In the genomic region with DNA sequence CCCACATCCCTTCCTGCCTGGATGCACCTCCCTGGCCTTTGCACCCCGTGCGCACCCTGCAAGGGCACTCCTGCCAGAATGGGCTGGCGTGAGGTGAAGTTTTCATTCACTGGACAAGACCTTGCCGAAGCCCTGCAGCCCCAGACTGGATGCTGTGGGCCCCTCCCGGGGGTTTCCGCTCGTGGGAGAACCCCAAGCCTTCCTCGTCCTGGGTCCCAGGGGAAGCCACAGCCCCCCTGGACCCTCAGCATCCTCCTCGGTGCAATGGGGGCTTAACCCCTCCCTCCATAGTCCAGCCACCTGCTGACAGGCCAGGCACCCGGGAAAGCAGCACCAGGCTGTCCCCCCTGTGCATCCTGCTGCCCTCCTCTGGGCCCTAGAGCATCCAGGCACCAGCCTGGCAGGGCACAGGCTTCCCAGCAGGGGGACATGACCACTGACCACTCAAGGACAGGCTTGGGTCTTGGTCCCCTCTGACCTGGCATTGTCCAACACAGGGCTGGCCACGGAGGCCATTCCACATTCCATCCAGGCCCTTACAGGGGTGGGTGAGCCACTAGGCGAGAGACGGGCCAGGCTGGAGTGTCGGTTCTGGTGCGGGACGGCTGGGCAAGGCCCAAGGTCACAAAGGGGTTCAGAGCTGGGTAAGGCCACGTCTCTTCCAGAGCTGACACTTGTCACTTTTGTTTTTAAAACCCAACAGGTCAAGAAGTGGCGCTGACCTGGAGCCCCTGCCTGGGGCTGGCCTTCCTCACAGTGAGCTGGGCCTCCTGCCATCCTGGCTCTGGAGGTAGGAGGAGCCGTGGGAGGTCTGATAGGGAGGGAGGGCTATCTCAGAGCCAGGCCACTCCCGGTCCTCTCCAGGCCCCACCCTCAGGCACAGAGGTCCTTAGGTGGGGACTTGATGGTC, we compare ENCODE assay signal across 9 cellular contexts. TPM values are rescaled to one million over a fixed set of nuclear protein-coding genes. Genes with fewer than 3 reads are reported as not detected.
A peak's percentile ranks its signal among the peaks of the same experiment; 100 is the strongest.
DNase-seq lines count a peak whose midpoint lies in the region; ATAC-seq and TF ChIP-seq lines count a peak whose summit lies in the region.
"Had no signal": no experiment of that assay in that cellular context is flagged by ENCODE, and none has a peak within 500 bp of the region (broad histone marks: within the 10 kb centered on the region; RNA-seq: fewer than 3 reads in every experiment).

No MANE protein-coding gene starts in this region.

- peaks cover 66% of the 10 kb centered on the region for H3K4me1 ChIP-seq in BLaER1
- H3K4me1 ChIP-seq in esophagus (ENCODE audit: control insufficient read depth in 2 of 2, insufficient read depth in 2 of 2, low read length in 1 of 2), result peaks cover 42 to 62% of the 10 kb centered on the region in 2 donors
- no peaks in the 10 kb centered on the region for H3K4me1 ChIP-seq in naive thymus-derived CD4-positive, alpha-beta T cell (ENCODE audit: control insufficient read depth in 2 of 2, insufficient read depth in 2 of 2, low read length in 2 of 2)

- no peaks in the 10 kb centered on the region for H3K9me3 Mint-ChIP-seq in nephron progenitor cell
- no peaks in the 10 kb centered on the region for H3K9me3 Mint-ChIP-seq in naive thymus-derived CD4-positive, alpha-beta T cell
- H3K9me3 Mint-ChIP-seq: activated T-helper 1 cell treated with anti-CD3 and anti-CD28 coated beads, Interleukin-12 subunit alpha, Interleukin-12 subunit beta, Interleukin-2, Interleukin-4 antibody, amounts not matched to agents 30 ng/mL and 10 ng/mL and 1 ng/mL, durations not matched to agents 14 hours and 24 hours and 36 hours had no signal

- H3K4me3 ChIP-seq in BLaER1 (no peak overlapping the region), esophagus (ENCODE audit: low read depth in 1 of 2, low read length in 2 of 2) (no peak overlapping the region)
- H3K4me3 ChIP-seq in naive thymus-derived CD4-positive, alpha-beta T cell (ENCODE audit: low read length), result no peak overlapping the region

- intact Hi-C loops in naive thymus-derived CD4-positive, alpha-beta T cell (cut with micrococcal nuclease), result no loop called here

- H3K27ac Mint-ChIP-seq in nephron progenitor cell, result no peak overlapping the region
- peak overlapping the region in 1 of 9 donors; percentile 51 for H3K27ac Mint-ChIP-seq in naive thymus-derived CD4-positive, alpha-beta T cell
- H3K27ac Mint-ChIP-seq: activated T-helper 1 cell treated with anti-CD3 and anti-CD28 coated beads, Interleukin-12 subunit alpha, Interleukin-12 subunit beta, Interleukin-2, Interleukin-4 antibody, amounts not matched to agents 30 ng/mL and 10 ng/mL and 1 ng/mL, durations not matched to agents 14 hours and 24 hours and 36 hours had no signal

- ATAC-seq in naive thymus-derived CD4-positive, alpha-beta T cell, result no peak
- ATAC-seq in HG02852 (IDR thresholded peaks at IDR 0.05; ENCODE audit: unreplicated experiment), result no peak

- no peaks in the 10 kb centered on the region for H3K27me3 Mint-ChIP-seq in nephron progenitor cell (ENCODE audit: low read depth, poor library complexity)
- no peaks in the 10 kb centered on the region for H3K27me3 Mint-ChIP-seq in naive thymus-derived CD4-positive, alpha-beta T cell

- no peak overlapping the region for H3K4me3 Mint-ChIP-seq in nephron progenitor cell
- no peak overlapping the region for H3K4me3 Mint-ChIP-seq in naive thymus-derived CD4-positive, alpha-beta T cell
- H3K4me3 Mint-ChIP-seq: activated T-helper 1 cell treated with anti-CD3 and anti-CD28 coated beads, Interleukin-12 subunit alpha, Interleukin-12 subunit beta, Interleukin-2, Interleukin-4 antibody, amounts not matched to agents 30 ng/mL and 10 ng/mL and 1 ng/mL, durations not matched to agents 14 hours and 24 hours and 36 hours had no signal

- no peaks in the 10 kb centered on the region for H3K36me3 Mint-ChIP-seq in nephron progenitor cell (ENCODE audit: low read depth)
- H3K36me3 Mint-ChIP-seq in naive thymus-derived CD4-positive, alpha-beta T cell, result no peaks in the 10 kb centered on the region

- peaks cover 32% of the 10 kb centered on the region for H3K4me1 Mint-ChIP-seq in nephron progenitor cell
- H3K4me1 Mint-ChIP-seq in naive thymus-derived CD4-positive, alpha-beta T cell, result no peaks in the 10 kb centered on the region

- no peak overlapping the region; the same call in 1 of the 2 replicates for H3K9ac ChIP-seq in BLaER1

- H3K9me3 ChIP-seq in BLaER1 (no peaks in the 10 kb centered on the region), esophagus (ENCODE audit: control insufficient read depth in 2 of 2, insufficient read depth in 1 of 2, low read depth in 1 of 2, low read length in 1 of 2) (no peaks in the 10 kb centered on the region)
- no peaks in the 10 kb centered on the region for H3K9me3 ChIP-seq in naive thymus-derived CD4-positive, alpha-beta T cell (ENCODE audit: control insufficient read depth in 2 of 3, low read length in 3 of 3)

- CTCF ChIA-PET in naive thymus-derived CD4-positive, alpha-beta T cell (lab: Charles Lee), result no interaction called here

- DNase-seq in RPMI7951 (ENCODE audit: low read depth) (peak; percentile 51), nephron progenitor cell (peak; percentile 39), occipital lobe (lab: John Stamatoyannopoulos, UW) (no peak), HuH-7.5 (ENCODE audit: low spot score) (no peak)
- no peak for DNase-seq in naive thymus-derived CD4-positive, alpha-beta T cell

- no peak for TF ChIP-seq CTCF in nephron progenitor cell (IDR thresholded peaks at IDR 0.05)

- H4K20me1 ChIP-seq in BLaER1, result peaks cover 24% of the 10 kb centered on the region; the same call in 1 of the 2 replicates

- WGBS in esophagus, 2 donors, result 46 to 48% methylated on average over 20 of the region's 20 CpGs

- H3K36me3 ChIP-seq in BLaER1 (peaks cover 52% of the 10 kb centered on the region), esophagus (ENCODE audit: control insufficient read depth in 2 of 2, insufficient read depth in 2 of 2, low read length in 1 of 2) (peaks cover 3 to 67% of the 10 kb centered on the region in 2 donors)
- peaks cover 0 to 51% (median 0%) of the 10 kb centered on the region in 3 experiments for H3K36me3 ChIP-seq in naive thymus-derived CD4-positive, alpha-beta T cell (ENCODE audit: control insufficient read depth in 2 of 3, insufficient read depth in 3 of 3, low read length in 3 of 3)

- H3K27me3 ChIP-seq in BLaER1, result no peaks in the 10 kb centered on the region
- H3K27me3 ChIP-seq in esophagus (ENCODE audit: control insufficient read depth in 1 of 2, insufficient read depth in 2 of 2, low read length in 2 of 2), result no peaks in the 10 kb centered on the region
- no peaks in the 10 kb centered on the region for H3K27me3 ChIP-seq in naive thymus-derived CD4-positive, alpha-beta T cell (ENCODE audit: control insufficient read depth in 2 of 2, insufficient read depth in 2 of 2, low read length in 2 of 2)

- H3K27ac ChIP-seq in BLaER1 (peak overlapping the region; percentile 38; the same call in 1 of the 2 replicates), esophagus (ENCODE audit: low read depth in 2 of 2, low read length in 1 of 2) (peak overlapping the region; percentile 76 to 97)
- H3K27ac ChIP-seq in naive thymus-derived CD4-positive, alpha-beta T cell (ENCODE audit: low read depth, low read length), result no peak overlapping the region

- POLR2A ChIA-PET in naive thymus-derived CD4-positive, alpha-beta T cell (lab: Charles Lee), result no interaction called here

- H3K4me2 ChIP-seq in BLaER1, result no peak overlapping the region

RNA-seq across cellular contexts. Expression of a gene that starts 41.5 kb away (rescaled TPM):
- 8.7 and 16.7 TPM in 2 replicates for total RNA-seq in RPMI7951 (2014; rRNA removed; shearing (Covaris generic))
- 1 to 10 TPM; 3.2 to 3.9 TPM for polyA plus RNA-seq in esophagus
- 3.3 TPM for total RNA-seq in occipital lobe
- total RNA-seq in naive thymus-derived CD4-positive, alpha-beta T cell, result 10 to 100 TPM; 13.7 to 21.6 (median 18.5) TPM
- 1 to 10 TPM; 3.7 to 5.1 TPM for polyA plus RNA-seq in naive thymus-derived CD4-positive, alpha-beta T cell

Comparison
In these comparisons a context has a peak if more than half of its experiments do, and no peak if none do; other contexts are left out.
1. DNase-seq: peak in RPMI7951 (single experiment) and nephron progenitor cell (single experiment); none in occipital lobe (single experiment), naive thymus-derived CD4-positive, alpha-beta T cell (0 of 9) and HuH-7.5 (single experiment).